Comparison of ENCODE assay signal across 9 cellular contexts in the genomic region with DNA sequence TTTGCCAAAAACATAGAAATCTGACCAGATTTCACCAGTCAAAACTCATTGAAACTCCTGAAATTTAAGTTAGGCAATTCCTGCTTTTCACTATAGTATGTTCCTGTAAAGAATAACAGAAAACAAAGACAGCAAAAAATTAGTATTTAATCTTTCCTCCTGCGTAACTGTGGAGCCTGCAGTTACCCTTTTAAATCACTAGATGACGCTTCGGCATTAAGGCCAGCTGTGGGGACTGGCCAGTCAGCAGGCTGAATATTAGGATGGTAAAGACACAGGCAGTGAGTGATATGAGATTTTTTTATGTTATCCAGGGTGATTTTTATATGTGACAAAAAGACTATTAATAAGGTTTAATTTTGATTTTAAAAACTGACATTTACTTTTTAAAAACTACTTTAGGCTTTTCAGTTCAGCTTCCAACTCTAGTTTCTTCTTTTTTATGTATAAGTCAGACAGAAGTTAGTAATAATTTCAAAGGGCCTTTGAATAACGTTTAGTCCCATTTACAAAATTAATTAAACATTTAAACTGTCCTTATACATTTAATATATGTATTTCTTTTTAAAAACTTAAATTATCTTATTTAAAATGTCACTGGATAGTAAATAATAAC.
DNase-seq lines count a peak whose midpoint lies in the region; ATAC-seq and TF ChIP-seq lines count a peak whose summit lies in the region.
"Had no signal": no experiment of that assay in that cellular context is flagged by ENCODE, and none has a peak within 500 bp of the region (broad histone marks: within the 10 kb centered on the region; RNA-seq: fewer than 3 reads in every experiment).

No MANE protein-coding gene starts in this region.

- TF ChIP-seq CTCF in HL-60 (IDR thresholded peaks at IDR 0.05; ENCODE audit: insufficient read depth, low read length) (peak; percentile 85), fibroblast of mammary gland (conservative IDR thresholded peaks at IDR 0.05; ENCODE audit: control insufficient read depth, insufficient read depth, low read depth, low read length) (peak; percentile 97)

- no peak overlapping the region for H3K4ac ChIP-seq in trophoblast cell (ENCODE audit: low read depth, low read length)

- H3K4me2 ChIP-seq in trophoblast cell (ENCODE audit: low read length): no peak overlapping the region

- no peaks in the 10 kb centered on the region for H3K79me2 ChIP-seq in trophoblast cell (ENCODE audit: control insufficient read depth, insufficient read depth, low read length, poor library complexity)

- H3K9ac ChIP-seq in trophoblast cell (ENCODE audit: low read length): no peak overlapping the region

- H4K8ac ChIP-seq in trophoblast cell (ENCODE audit: low read depth, low read length): no peak overlapping the region

- WGBS in trophoblast cell (ENCODE audit: extremely low coverage, insufficient coverage, insufficient read length): no CpG with 5 or more reads among the region's 4 CpGs

- no peaks in the 10 kb centered on the region for H3K79me1 ChIP-seq in trophoblast cell (ENCODE audit: low read length)

- H2AFZ ChIP-seq in trophoblast cell (ENCODE audit: insufficient read depth, low read length, poor library complexity): no peak overlapping the region

- peak; percentile 38 for DNase-seq in COR-L47 (lab: John Stamatoyannopoulos, UW)
- DNase-seq in HL-60 (ENCODE audit: low read depth in 1 of 2, low spot score in 1 of 2): peak in 1 of 2 experiments; percentile 14
- DNase-seq in SJCRH30: peak; percentile 27 to 53
- peak; percentile 61 for DNase-seq in fibroblast of mammary gland (ENCODE audit: low read depth)
- peak; percentile 15 to 65 for DNase-seq in trophoblast cell

- H4K91ac ChIP-seq in trophoblast cell (ENCODE audit: low read depth, low read length): no peak overlapping the region

- H3K4me1 ChIP-seq in SJCRH30 (no peaks in the 10 kb centered on the region), trophoblast cell (ENCODE audit: control insufficient read depth in 1 of 2, insufficient read depth in 2 of 2, low read length in 2 of 2) (no peaks in the 10 kb centered on the region)

- H3K4me3 ChIP-seq in HL-60 (replicated peaks; ENCODE audit: insufficient read depth, low read length): no peak overlapping the region
- no peak overlapping the region for H3K4me3 ChIP-seq in SJCRH30
- no peak overlapping the region for H3K4me3 ChIP-seq in fibroblast of mammary gland (ENCODE audit: control insufficient read depth, low read depth, low read length)
- H3K4me3 ChIP-seq in trophoblast cell (ENCODE audit: low read depth, low read length): no peak overlapping the region
- H3K4me3 ChIP-seq: ovary had no signal

- H3K18ac ChIP-seq in trophoblast cell (ENCODE audit: low read length): no peak overlapping the region

- H3K27me3 ChIP-seq in HL-60 (ENCODE audit: insufficient read depth, poor library complexity, severe bottlenecking): no peaks in the 10 kb centered on the region
- H3K27me3 ChIP-seq in SJCRH30: no peaks in the 10 kb centered on the region
- no peaks in the 10 kb centered on the region for H3K27me3 ChIP-seq in trophoblast cell (ENCODE audit: insufficient read depth, low read length)
- H3K27me3 ChIP-seq: ovary had no signal

- H3K27ac ChIP-seq in HL-60 (replicated peaks) (no peak overlapping the region), SJCRH30 (no peak overlapping the region), trophoblast cell (ENCODE audit: low read depth, low read length) (no peak overlapping the region)
- H3K27ac ChIP-seq: ovary had no signal

- no peaks in the 10 kb centered on the region for H3K36me3 ChIP-seq in SJCRH30
- no peaks in the 10 kb centered on the region for H3K36me3 ChIP-seq in trophoblast cell (ENCODE audit: control insufficient read depth in 1 of 2, insufficient read depth in 2 of 2, low read length in 2 of 2)
- H3K36me3 ChIP-seq: ovary had no signal

- no peak overlapping the region for H3K14ac ChIP-seq in trophoblast cell (ENCODE audit: low read length)

- H2BK120ac ChIP-seq in trophoblast cell (ENCODE audit: insufficient read depth, low read length, poor library complexity): no peak overlapping the region

- H3K23ac ChIP-seq in trophoblast cell (ENCODE audit: low read length): no peak overlapping the region

- no peak overlapping the region for H2BK5ac ChIP-seq in trophoblast cell (ENCODE audit: low read depth, low read length, poor library complexity)

- ATAC-seq in GM19023 (IDR thresholded peaks at IDR 0.05; ENCODE audit: unreplicated experiment): peak; percentile 62
- no peak for ATAC-seq in GM21717 (IDR thresholded peaks at IDR 0.05; ENCODE audit: unreplicated experiment)
- no peak for ATAC-seq in HG03439 (IDR thresholded peaks at IDR 0.05; ENCODE audit: unreplicated experiment)

- H4K12ac ChIP-seq in trophoblast cell (ENCODE audit: low read depth, low read length): no peak overlapping the region

- H2BK12ac ChIP-seq in trophoblast cell (ENCODE audit: low read length): no peak overlapping the region

- H3K9me3 ChIP-seq in SJCRH30 (replicated peaks) (no peaks in the 10 kb centered on the region), trophoblast cell (ENCODE audit: insufficient read depth, low read depth, low read length) (no peaks in the 10 kb centered on the region)
- H3K9me3 ChIP-seq: ovary had no signal

- no peak overlapping the region for H2AK5ac ChIP-seq in trophoblast cell (ENCODE audit: low read length)
